Comparison of ENCODE assay signal across 8 cellular contexts in genomic region chr5:78294250-78295034, GRCh38.
DNase-seq lines count a peak whose midpoint lies in the region; ATAC-seq and TF ChIP-seq lines count a peak whose summit lies in the region.

TSS of gene AP3B1 (minus strand) at chr5:78294698. CDS start at chr5:78294579, 119 bp downstream.

- TF ChIP-seq CTCF in AG09319 (IDR thresholded peaks at IDR 0.05; ENCODE audit: low read depth, low read length): no peak

- DNase-seq in AG09319 (ENCODE audit: extremely low read depth, low read depth) (peak; percentile 98), NCI-H446 treated with DMSO at 0.1 percent for 48 hours (lab: John Stamatoyannopoulos, UW) (peak; percentile 93), cerebellar cortex (ENCODE audit: low spot score) (peak; percentile 98), iris pigment epithelial cell (ENCODE audit: low read depth) (peak; percentile 98)
- DNase-seq in stimulated activated CD4-positive, alpha-beta T cell treated with anti-CD3 and anti-CD28 coated beads, Interleukin-12 subunit alpha, Interleukin-12 subunit beta, amount 100 ng/mL, for 24 hours (ENCODE audit: low read depth in 2 of 2): peak; percentile 95 to 96

- ATAC-seq in GM19035 (IDR thresholded peaks at IDR 0.05; ENCODE audit: unreplicated experiment): peak; percentile 91
- ATAC-seq in HG03354 (IDR thresholded peaks at IDR 0.05; ENCODE audit: poor library complexity, severe bottlenecking, unreplicated experiment): peak; percentile 87
- peak; percentile 91 to 92 for ATAC-seq in activated CD4-positive, CD25-positive, alpha-beta regulatory T cell treated with anti-CD3 and anti-CD28 coated beads, Interleukin-2, amount 50 U/mL, for 24 hours

Comparison
In these comparisons a context has a peak if more than half of its experiments do, and no peak if none do; other contexts are left out.
1. Peak in every context shown above with its lines: DNase-seq and ATAC-seq.